9 cellular contexts compared by ENCODE assay signal in the genomic region with DNA sequence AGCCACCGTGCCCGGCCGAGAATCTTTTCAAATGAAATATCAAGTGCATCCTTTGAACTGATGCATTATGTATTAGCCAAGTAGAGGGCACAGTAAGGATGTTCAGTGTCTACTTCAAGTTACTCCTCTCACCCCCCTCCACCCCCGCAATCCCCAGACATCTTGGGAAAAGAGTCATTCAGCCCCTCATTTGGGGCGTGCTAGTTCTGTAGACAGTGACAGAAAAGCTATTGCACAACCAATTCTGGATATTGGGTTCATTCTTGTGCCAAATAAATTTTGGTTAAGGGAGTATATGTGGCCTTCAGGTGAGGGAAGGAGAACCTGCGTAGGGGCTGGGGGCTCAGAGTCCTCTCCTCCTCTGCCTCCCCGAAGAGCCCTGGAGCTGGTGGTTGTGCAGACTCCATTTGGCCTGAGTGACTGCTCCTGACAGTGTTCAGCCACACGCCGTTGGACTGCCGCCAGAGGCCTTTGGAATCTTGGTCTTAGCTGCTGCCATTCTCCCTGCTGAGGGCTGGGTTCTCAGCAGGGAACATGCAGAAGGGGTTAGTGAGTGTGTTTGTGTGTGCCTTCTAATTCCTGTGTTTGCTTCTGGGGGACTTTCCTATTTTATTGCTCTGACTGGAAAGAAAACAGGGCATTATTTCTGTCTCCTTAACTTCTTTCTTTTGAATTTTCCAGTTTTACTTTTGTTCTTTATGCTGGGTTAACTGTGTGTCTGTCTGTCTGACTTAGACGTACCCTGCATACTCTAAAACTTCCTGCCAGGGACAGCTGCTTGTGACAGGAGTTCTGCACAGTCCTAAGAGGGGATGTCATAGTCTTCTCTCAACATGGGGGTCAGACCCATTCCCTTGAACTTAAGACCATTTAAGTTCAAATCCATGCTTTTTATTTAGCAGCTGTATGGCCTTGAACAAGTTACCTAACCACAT. TPM values are rescaled to one million over a fixed set of nuclear protein-coding genes. Genes with fewer than 3 reads are reported as not detected.
DNase-seq lines count a peak whose midpoint lies in the region; ATAC-seq and TF ChIP-seq lines count a peak whose summit lies in the region.
"Had no signal": no experiment of that assay in that cellular context is flagged by ENCODE, and none has a peak within 500 bp of the region (broad histone marks: within the 10 kb centered on the region; RNA-seq: fewer than 3 reads in every experiment).

No MANE protein-coding gene starts in this region.

- H3K4me3 Mint-ChIP-seq in activated CD4-positive, alpha-beta T cell treated with anti-CD3 and anti-CD28 coated beads, Interleukin-2, amount 10 ng/mL, durations not matched to agents 24 days and 14 days = no peak overlapping the region
- H3K4me3 Mint-ChIP-seq: dendritic cell treated with granulocyte-macrophage colony-stimulating factor and Interleukin-4, amounts not matched to agents 40 ng/mL and 50 ng/mL, for 4 days had no signal

- H3K4me3 ChIP-seq in AG10803 (ENCODE audit: low read length) (no peak overlapping the region), fibroblast of lung (replicated peaks in 1 of 4; ENCODE audit: control extremely low read depth in 1 of 4, insufficient read depth in 1 of 4, low read depth in 3 of 4, low read length in 4 of 4) (no peak overlapping the region), neuronal stem cell (ENCODE audit: low read length in 2 of 2) (no peak overlapping the region)

- H3K27me3 ChIP-seq in fibroblast of lung (ENCODE audit: control insufficient read depth, insufficient read depth, low read length) (no peaks in the 10 kb centered on the region), neuronal stem cell (ENCODE audit: control insufficient read depth in 3 of 3, insufficient read depth in 3 of 3, low read depth in 1 of 3, low read length in 3 of 3) (no peaks in the 10 kb centered on the region)

- H3K4me1 Mint-ChIP-seq in activated CD4-positive, alpha-beta T cell treated with anti-CD3 and anti-CD28 coated beads, Interleukin-2, amount 10 ng/mL, durations not matched to agents 24 days and 14 days = no peaks in the 10 kb centered on the region

- H3K4me2 ChIP-seq in fibroblast of lung (ENCODE audit: extremely low read depth, insufficient read depth, low read length) (no peak overlapping the region), neuronal stem cell (ENCODE audit: insufficient read depth, low read length, poor library complexity, severe bottlenecking) (no peak overlapping the region)

- intact Hi-C loops in activated CD4-positive, alpha-beta T cell treated with anti-CD3 and anti-CD28 coated beads, Interleukin-2, amount 10 ng/mL, durations not matched to agents 24 days and 14 days (cut with micrococcal nuclease) = no loop called here

- peaks cover 3% of the 10 kb centered on the region for H3K4me1 ChIP-seq in fibroblast of lung (ENCODE audit: control insufficient read depth, extremely low read depth, insufficient read depth, low read length)
- peaks cover 7 to 12% of the 10 kb centered on the region in 2 donors for H3K4me1 ChIP-seq in neuronal stem cell (ENCODE audit: control insufficient read depth in 2 of 2, insufficient read depth in 1 of 2, low read depth in 1 of 2, low read length in 2 of 2)

- no peaks in the 10 kb centered on the region for H3K79me1 ChIP-seq in neuronal stem cell (ENCODE audit: low read depth, low read length)

- H2BK5ac ChIP-seq in neuronal stem cell (ENCODE audit: low read length) = no peak overlapping the region

- H3K23ac ChIP-seq in neuronal stem cell (ENCODE audit: low read depth, low read length, poor library complexity) = no peak overlapping the region

- no peaks in the 10 kb centered on the region for H3K27me3 Mint-ChIP-seq in activated CD4-positive, alpha-beta T cell treated with anti-CD3 and anti-CD28 coated beads, Interleukin-2, amount 10 ng/mL, durations not matched to agents 24 days and 14 days

- no peak overlapping the region for H2AK5ac ChIP-seq in neuronal stem cell (ENCODE audit: low read depth, low read length)

- no peak overlapping the region for H2BK120ac ChIP-seq in neuronal stem cell (ENCODE audit: low read depth, low read length)

- DNase-seq in AG10803 (ENCODE audit: low read depth) = peak; percentile 71
- peak; percentile 61 for DNase-seq in NCI-H2227 (lab: John Stamatoyannopoulos, UW; ENCODE audit: unreplicated experiment)
- DNase-seq in fibroblast of lung (ENCODE audit: low read depth in 2 of 2) = peak; percentile 75 to 87
- no peak for DNase-seq in neuronal stem cell (ENCODE audit: low spot score)
- no peak for DNase-seq in occipital lobe (lab: John Stamatoyannopoulos, UW)
- no peak for DNase-seq in activated CD4-positive, alpha-beta T cell treated with anti-CD3 and anti-CD28 coated beads, Interleukin-2, amount 50 U/mL, for 1 hour
- no peak for DNase-seq in activated CD4-positive, alpha-beta T cell treated with anti-CD3 and anti-CD28 coated beads, Interleukin-2, amount 10 ng/mL, durations not matched to agents 24 days and 14 days

- H3K27ac ChIP-seq in fibroblast of lung (ENCODE audit: insufficient read depth, low read length) (no peak overlapping the region), neuronal stem cell (replicated peaks; ENCODE audit: low read length) (no peak overlapping the region)

- no peaks in the 10 kb centered on the region for H3K9me3 Mint-ChIP-seq in activated CD4-positive, alpha-beta T cell treated with anti-CD3 and anti-CD28 coated beads, Interleukin-2, amount 10 ng/mL, durations not matched to agents 24 days and 14 days
- H3K9me3 Mint-ChIP-seq: dendritic cell treated with granulocyte-macrophage colony-stimulating factor and Interleukin-4, amounts not matched to agents 40 ng/mL and 50 ng/mL, for 4 days had no signal

- no peak for ATAC-seq in GM19035 (IDR thresholded peaks at IDR 0.05; ENCODE audit: unreplicated experiment)

- no CpG with 5 or more reads among the region's 11 CpGs for WGBS in neuronal stem cell (ENCODE audit: extremely low coverage in 2 of 2, insufficient read length in 2 of 2, insufficient replicate concordance in 1 of 2), 2 donors

- no peak overlapping the region for H2BK15ac ChIP-seq in neuronal stem cell (ENCODE audit: low read length)

- H2BK12ac ChIP-seq in neuronal stem cell (ENCODE audit: low read length) = no peak overlapping the region

- TF ChIP-seq CTCF in AG10803 (conservative IDR thresholded peaks at IDR 0.05; ENCODE audit: low read length) = no peak
- no peak for TF ChIP-seq CTCF in fibroblast of lung (conservative IDR thresholded peaks at IDR 0.05 in 1 of 2, IDR thresholded peaks at IDR 0.05 in 1 of 2; ENCODE audit: low read depth in 1 of 2, low read length in 2 of 2)

- no peak overlapping the region for H4K91ac ChIP-seq in neuronal stem cell (ENCODE audit: low read depth, low read length, poor library complexity)

- no peak overlapping the region for H3K9ac ChIP-seq in fibroblast of lung (ENCODE audit: insufficient read depth, low read length)
- H3K9ac ChIP-seq in neuronal stem cell (ENCODE audit: low read depth, low read length, poor library complexity) = no peak overlapping the region

- H3K36me3 ChIP-seq in fibroblast of lung (ENCODE audit: control insufficient read depth, insufficient read depth, low read length) (no peaks in the 10 kb centered on the region), neuronal stem cell (replicated peaks in 1 of 2; ENCODE audit: control insufficient read depth in 2 of 2, insufficient read depth in 2 of 2, low read length in 2 of 2) (no peaks in the 10 kb centered on the region)

- H3K14ac ChIP-seq in neuronal stem cell (ENCODE audit: low read length) = no peak overlapping the region

- no peaks in the 10 kb centered on the region for H3K36me3 Mint-ChIP-seq in activated CD4-positive, alpha-beta T cell treated with anti-CD3 and anti-CD28 coated beads, Interleukin-2, amount 10 ng/mL, durations not matched to agents 24 days and 14 days (ENCODE audit: low read depth)

- H3K79me2 ChIP-seq in fibroblast of lung (ENCODE audit: control insufficient read depth, insufficient read depth, low read length) = no peaks in the 10 kb centered on the region

- no peaks in the 10 kb centered on the region for H4K20me1 ChIP-seq in fibroblast of lung (ENCODE audit: control insufficient read depth, extremely low read depth, insufficient read depth, low read length)

- no peak overlapping the region for H3K27ac Mint-ChIP-seq in activated CD4-positive, alpha-beta T cell treated with anti-CD3 and anti-CD28 coated beads, Interleukin-2, amount 10 ng/mL, durations not matched to agents 24 days and 14 days
- H3K27ac Mint-ChIP-seq: dendritic cell treated with granulocyte-macrophage colony-stimulating factor and Interleukin-4, amounts not matched to agents 40 ng/mL and 50 ng/mL, for 4 days had no signal

- H4K8ac ChIP-seq in neuronal stem cell (ENCODE audit: low read depth, low read length) = no peak overlapping the region

- H2AFZ ChIP-seq in fibroblast of lung (ENCODE audit: low read length) (no peak overlapping the region), neuronal stem cell (ENCODE audit: low read length) (peak overlapping the region; percentile 82)

- H3K18ac ChIP-seq in neuronal stem cell (ENCODE audit: low read length) = no peak overlapping the region

- no peak overlapping the region for H3K4ac ChIP-seq in neuronal stem cell (ENCODE audit: low read length)

- H3K9me3 ChIP-seq in fibroblast of lung (ENCODE audit: control insufficient read depth, insufficient read depth, low read depth, low read length) (no peaks in the 10 kb centered on the region), neuronal stem cell (replicated peaks in 1 of 2; ENCODE audit: control insufficient read depth in 2 of 2, insufficient read depth in 1 of 2, low read depth in 1 of 2, low read length in 2 of 2) (peaks cover 0 to 3% of the 10 kb centered on the region in 2 donors)

RNA-seq across cellular contexts. Expression of gene RARB, which starts 21.0 kb away (rescaled TPM):
- 9.4 and 10.3 TPM in 2 replicates for total RNA-seq in fibroblast of lung
- 2.3 and 13.3 TPM in 2 replicates for polyA plus RNA-seq in fibroblast of lung
- 1.5 and 7.2 TPM in 2 replicates for polyA plus RNA-seq in fibroblast of lung (2012)
- 4.4 and 6.8 TPM in 2 replicates for polyA minus RNA-seq in fibroblast of lung (ENCODE audit: low replicate concordance)
- polyA plus RNA-seq in neuronal stem cell (2013, experiment 1 of 2) = 0.96 TPM
- 1.00 TPM for polyA plus RNA-seq in neuronal stem cell (2013, experiment 2 of 2)
- 13.4 TPM for total RNA-seq in occipital lobe
- not detected in 2 replicates for total RNA-seq in activated CD4-positive, alpha-beta T cell treated with anti-CD3 and anti-CD28 coated beads, Interleukin-2, amount 10 ng/mL, durations not matched to agents 24 days and 14 days

Comparison
In these comparisons a context has a peak if more than half of its experiments do, and no peak if none do; other contexts are left out.
1. DNase-seq: peak in AG10803 (single experiment), NCI-H2227 (single experiment) and fibroblast of lung (2 of 2); none in neuronal stem cell (single experiment), occipital lobe (single experiment), activated CD4-positive, alpha-beta T cell treated with anti-CD3 and anti-CD28 coated beads, Interleukin-2, amount 50 U/mL, for 1 hour (single experiment) and activated CD4-positive, alpha-beta T cell treated with anti-CD3 and anti-CD28 coated beads, Interleukin-2, amount 10 ng/mL, durations not matched to agents 24 days and 14 days (single experiment).
2. RNA of gene RARB, which starts 21.0 kb away (total RNA-seq): 13.4 TPM in occipital lobe (single experiment) and 9.4 to 10.3 TPM in fibroblast of lung; not detected in activated CD4-positive, alpha-beta T cell treated with anti-CD3 and anti-CD28 coated beads, Interleukin-2, amount 10 ng/mL, durations not matched to agents 24 days and 14 days; every median in the first group is over 10 times any median in the second.